1 cellular context compared by ENCODE assay signal in genomic region chr4:140710784-140711622, GRCh38.
TF ChIP-seq lines count a peak whose summit lies in the region.

No MANE protein-coding gene starts in this region.

TF ChIP-seq in HepG2, 621 proteins besides CTCF, POLR2A, EP300 and RAD21 (continued from another document and continues in another):
- no peak for TF ChIP-seq KIAA2018 (CRISPR knock-in tag; IDR thresholded peaks at IDR 0.05; ENCODE audit: borderline replicate concordance)
- TF ChIP-seq ZBTB43 (CRISPR knock-in tag; conservative IDR thresholded peaks at IDR 0.05): no peak
- TF ChIP-seq GZF1 (CRISPR knock-in tag; IDR thresholded peaks at IDR 0.05): no peak
- no peak for TF ChIP-seq ZBTB33 (CRISPR knock-in tag; IDR thresholded peaks at IDR 0.05)
- TF ChIP-seq NFIC (IDR thresholded peaks at IDR 0.05; ENCODE audit: low read length): peak; percentile 61; the same call in 1 of the 2 replicates
- peak; percentile 18; the same call in 1 of the 2 replicates for TF ChIP-seq ZNF609 (CRISPR knock-in tag; IDR thresholded peaks at IDR 0.05; ENCODE audit: borderline replicate concordance)
- TF ChIP-seq AHR (CRISPR knock-in tag; IDR thresholded peaks at IDR 0.05): no peak
- no peak for TF ChIP-seq CBX1 (IDR thresholded peaks at IDR 0.05; ENCODE audit: low read depth)
- TF ChIP-seq ZNF484 (CRISPR knock-in tag; IDR thresholded peaks at IDR 0.05; ENCODE audit: borderline replicate concordance, low read depth): no peak
- TF ChIP-seq ZNF430 (CRISPR knock-in tag; IDR thresholded peaks at IDR 0.05): no peak
- TF ChIP-seq E2F2 (CRISPR knock-in tag; IDR thresholded peaks at IDR 0.05; ENCODE audit: borderline replicate concordance): no peak
- no peak for TF ChIP-seq ZNF468 (CRISPR knock-in tag; IDR thresholded peaks at IDR 0.05)
- TF ChIP-seq TEAD3 (CRISPR knock-in tag; optimal IDR thresholded peaks at IDR 0.05; ENCODE audit: borderline replicate concordance): peak; percentile 61
- TF ChIP-seq MXD1 (CRISPR knock-in tag; IDR thresholded peaks at IDR 0.05): no peak
- no peak for TF ChIP-seq ZNF773 (CRISPR knock-in tag; IDR thresholded peaks at IDR 0.05; ENCODE audit: borderline replicate concordance)
- peak; percentile 63 for TF ChIP-seq GATAD2A (CRISPR knock-in tag; IDR thresholded peaks at IDR 0.05)
- TF ChIP-seq MTF2 (CRISPR knock-in tag; IDR thresholded peaks at IDR 0.05; ENCODE audit: borderline replicate concordance): no peak
- TF ChIP-seq SMAD1 (CRISPR knock-in tag; IDR thresholded peaks at IDR 0.05; ENCODE audit: borderline replicate concordance, low read depth): no peak
- no peak for TF ChIP-seq PCBP2 (optimal IDR thresholded peaks at IDR 0.05; ENCODE audit: low read depth, low read length, poor library complexity, severe bottlenecking)
- peak; percentile 24; the same call in 1 of the 2 replicates for TF ChIP-seq ZNF740 (CRISPR knock-in tag; IDR thresholded peaks at IDR 0.05)
- 0 out of 2 replicates have a peak, but pooled peaks have one; percentile 24 for TF ChIP-seq ZNF414 (CRISPR knock-in tag; IDR thresholded peaks at IDR 0.05)
- TF ChIP-seq ETV5 (CRISPR knock-in tag; IDR thresholded peaks at IDR 0.05; ENCODE audit: borderline replicate concordance): peak; percentile 64; the same call in 1 of the 2 replicates
- TF ChIP-seq ZNF605 (CRISPR knock-in tag; IDR thresholded peaks at IDR 0.05): no peak
